In genomic region chrX:12898073-12898472, GRCh38 we compare ENCODE assay signal across 22 cellular contexts. TPM values are rescaled to one million over a fixed set of nuclear protein-coding genes. Genes with fewer than 3 reads are reported as not detected.
"Had no signal": no experiment of that assay in that cellular context is flagged by ENCODE, and none has a peak within 500 bp of the region (broad histone marks: within the 10 kb centered on the region; RNA-seq: fewer than 3 reads in every experiment).

No MANE protein-coding gene starts in this region.

- DNase-seq: activated CD4-positive, CD25-positive, alpha-beta regulatory T cell treated with anti-CD3 and anti-CD28 coated beads, Interleukin-2, amount 50 U/mL, for 72 hours; activated effector memory CD4-positive, alpha-beta T cell treated with Interleukin-2 at 50 U/mL for 16 hours; activated naive CD4-positive, alpha-beta T cell treated with Interleukin-2 at 50 U/mL for 16 hours; activated T-cell treated with anti-CD3 and anti-CD28 coated beads, Interleukin-2, amount 50 U/mL, for 48 hours; amygdala; central memory CD4-positive, alpha-beta T cell; islet precursor cell; left ventricle myocardium inferior; mesendoderm; natural killer cell; occipital lobe; psoas muscle; sigmoid colon; small intestine; T1000 had no signal

- H3K36me3 Mint-ChIP-seq: natural killer cell; neural progenitor cell; stimulated activated memory B cell treated with anti-CD40 and anti-IgM and Interleukin-4, amounts not matched to agents 10 μg/mL and 1 μg/mL and 100 μg/mL, for 72 hours had no signal

- ATAC-seq: gastroesophageal sphincter; natural killer cell; psoas muscle; stimulated activated memory B cell treated with anti-CD40 and anti-IgM and Interleukin-4, amounts not matched to agents 10 μg/mL and 1 μg/mL and 100 μg/mL, for 72 hours had no signal

- H3K4me3 Mint-ChIP-seq: natural killer cell; neural progenitor cell; stimulated activated memory B cell treated with anti-CD40 and anti-IgM and Interleukin-4, amounts not matched to agents 10 μg/mL and 1 μg/mL and 100 μg/mL, for 72 hours had no signal

- H3K27ac Mint-ChIP-seq: natural killer cell; neural progenitor cell; stimulated activated memory B cell treated with anti-CD40 and anti-IgM and Interleukin-4, amounts not matched to agents 10 μg/mL and 1 μg/mL and 100 μg/mL, for 72 hours had no signal

- H3K4me1 Mint-ChIP-seq: neural progenitor cell had no signal

- H3K27me3 Mint-ChIP-seq: stimulated activated memory B cell treated with anti-CD40 and anti-IgM and Interleukin-4, amounts not matched to agents 10 μg/mL and 1 μg/mL and 100 μg/mL, for 72 hours had no signal

- H3K9me3 Mint-ChIP-seq: natural killer cell; neural progenitor cell; stimulated activated memory B cell treated with anti-CD40 and anti-IgM and Interleukin-4, amounts not matched to agents 10 μg/mL and 1 μg/mL and 100 μg/mL, for 72 hours had no signal

RNA-seq across cellular contexts. Expression of gene TLR8, which starts 8.3 kb away (rescaled TPM):
- total RNA-seq: endothelial cell of umbilical vein; fibroblast of lung; fibroblast of villous mesenchyme; T-helper 1 cell treated with Interleukin-12 subunit alpha and Interleukin-12 subunit beta and Interleukin-4 antibody, amounts not matched to agents 30 ng/mL and 1 ng/mL, for 36 hours had no signal

RNA-seq across cellular contexts. Expression of gene TLR7, which starts 31.2 kb away (rescaled TPM):
- total RNA-seq: endothelial cell of umbilical vein, fibroblast of lung, fibroblast of villous mesenchyme had no signal
